2 cellular contexts compared by ENCODE assay signal in genomic region chr5:33692983-33693382, GRCh38.
TF ChIP-seq lines count a peak whose summit lies in the region.

No MANE protein-coding gene starts in this region.

TF ChIP-seq in HepG2, 621 proteins besides CTCF, POLR2A, EP300 and RAD21:
- TF ChIP-seq NR2F6 (IDR thresholded peaks at IDR 0.05) (no peak), NR2F6 (CRISPR knock-in tag; IDR thresholded peaks at IDR 0.05) (no peak), ZNF256 (CRISPR knock-in tag; conservative IDR thresholded peaks at IDR 0.05) (no peak), AKNA (CRISPR knock-in tag; IDR thresholded peaks at IDR 0.05; ENCODE audit: borderline replicate concordance) (no peak), SIN3B (IDR thresholded peaks at IDR 0.05; ENCODE audit: low read length) (no peak), ATF6 (CRISPR knock-in tag; conservative IDR thresholded peaks at IDR 0.05) (no peak), MAFK (conservative IDR thresholded peaks at IDR 0.05 in 1 of 2, IDR thresholded peaks at IDR 0.05 in 1 of 2; ENCODE audit: low read length in 2 of 2) (peak; percentile 78 to 83), EHMT2 (IDR thresholded peaks at IDR 0.05; ENCODE audit: borderline replicate concordance, low read depth, low read length) (no peak), FOXO4 (CRISPR knock-in tag; conservative IDR thresholded peaks at IDR 0.05) (no peak), DBP (CRISPR knock-in tag; IDR thresholded peaks at IDR 0.05; ENCODE audit: not compliant biosample characterization) (no peak), MAFF (IDR thresholded peaks at IDR 0.05; ENCODE audit: low read depth, low read length) (peak; percentile 76), ZNF484 (CRISPR knock-in tag; IDR thresholded peaks at IDR 0.05; ENCODE audit: borderline replicate concordance, low read depth) (no peak), ZNF512B (CRISPR knock-in tag; IDR thresholded peaks at IDR 0.05; ENCODE audit: borderline replicate concordance) (no peak), DR1 (CRISPR knock-in tag; IDR thresholded peaks at IDR 0.05) (no peak)

TF ChIP-seq in K562, 482 proteins besides CTCF, POLR2A, EP300 and RAD21:
- TF ChIP-seq ZNF316 (IDR thresholded peaks at IDR 0.05) (peak; percentile 74), TCF15 (CRISPR knock-in tag; IDR thresholded peaks at IDR 0.05) (no peak), MAFG (tag; conservative IDR thresholded peaks at IDR 0.05) (0 out of 2 replicates have a peak, but pooled peaks have one; percentile 48), C11orf30 (IDR thresholded peaks at IDR 0.05; ENCODE audit: low read depth) (peak; percentile 46; the same call in 1 of the 2 replicates), MAFF (IDR thresholded peaks at IDR 0.05; ENCODE audit: low read length) (peak; percentile 50), ZBTB43 (CRISPR knock-in tag; IDR thresholded peaks at IDR 0.05) (no peak), SRSF7 (optimal IDR thresholded peaks at IDR 0.05; ENCODE audit: low read depth, low read length) (no peak), MAFK (IDR thresholded peaks at IDR 0.05; ENCODE audit: low read length) (peak; percentile 54; the same call in 1 of the 2 replicates)
